Comparison of ENCODE assay signal across 24 cellular contexts in the genomic region with DNA sequence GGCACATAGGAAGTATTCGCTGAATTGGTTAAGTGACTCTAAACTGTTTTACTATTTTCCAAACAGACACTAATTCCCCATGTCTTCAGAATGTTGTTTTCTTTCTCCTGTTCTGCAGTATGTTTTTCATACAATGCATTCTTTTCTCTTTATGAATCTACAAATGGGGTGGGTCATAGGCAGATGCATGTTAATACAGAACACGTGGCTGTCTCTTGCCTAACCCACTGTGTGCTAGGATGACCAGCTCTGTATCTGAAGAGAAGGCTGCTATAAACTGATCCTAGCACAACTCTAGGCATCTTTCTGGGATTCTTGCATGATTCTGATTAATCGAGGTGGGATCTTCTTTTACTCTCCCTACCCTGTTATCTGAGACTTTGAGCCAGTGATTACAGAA.
"Had no signal": no experiment of that assay in that cellular context is flagged by ENCODE, and none has a peak within 500 bp of the region (broad histone marks: within the 10 kb centered on the region; RNA-seq: fewer than 3 reads in every experiment).

No MANE protein-coding gene starts in this region.

- H3K4me2 ChIP-seq: KMS-11, PC-9 had no signal

- H3K4me3 ChIP-seq: MG63, PC-9, SK-N-MC had no signal

- H3K9me3 ChIP-seq: MG63 had no signal

- H3K27me3 ChIP-seq: MG63 had no signal

- ATAC-seq: activated naive CD4-positive, alpha-beta T cell treated with anti-CD3 and anti-CD28 coated beads, Interleukin-2, amount 50 U/mL, for 72 hours; activated naive CD8-positive, alpha-beta T cell treated with anti-CD3 and anti-CD28 coated beads, Interleukin-2, amount 50 U/mL, for 24 hours; activated T-cell treated with anti-CD3 and anti-CD28 coated beads, Interleukin-2, amount 50 U/mL, for 4 hours; T-cell had no signal

- H3K36me3 ChIP-seq: MG63 had no signal

- H2AFZ ChIP-seq: PC-9 had no signal

- H3K27ac ChIP-seq: KMS-11, PC-9, SK-N-MC had no signal

- H3K9ac ChIP-seq: KMS-11 had no signal

- DNase-seq: activated B cell treated with CpG ODN at 0.5 μM for 24 hours; activated CD4-positive, alpha-beta memory T cell treated with anti-CD3 and anti-CD28 coated beads for 36 hours; activated CD4-positive, alpha-beta T cell treated with anti-CD3 and anti-CD28 coated beads, Interleukin-2, amount 10 ng/mL, durations not matched to agents 7 days and 5 days; activated CD8-positive, alpha-beta memory T cell treated with anti-CD3 and anti-CD28 coated beads for 24 hours; activated effector memory CD4-positive, alpha-beta T cell treated with anti-CD3 and anti-CD28 coated beads, Interleukin-2, amount 50 U/mL, for 16 hours; activated naive CD4-positive, alpha-beta T cell treated with Interleukin-2 at 50 U/mL for 16 hours; activated naive CD8-positive, alpha-beta T cell treated with anti-CD3 and anti-CD28 coated beads, Interleukin-2, amount 50 U/mL, for 24 hours; activated T-cell treated with anti-CD3 and anti-CD28 coated beads, Interleukin-2, amount 50 U/mL, for 4 hours; amygdala; MG63; MV-4-11; NCI-H1092 treated with DMSO at 0.1 percent for 48 hours; NCI-H1436 treated with DMSO at 0.1 percent for 48 hours; NCI-H187 treated with DMSO at 0.1 percent for 48 hours; NCI-H2081 treated with DMSO at 0.1 percent for 48 hours; NCI-H446; NCI-H524; PC-9; T-cell; T-helper 2 cell; T1000 had no signal
